Comparison of ENCODE assay signal across 9 cellular contexts in genomic region chr10:63699785-63700184, GRCh38.
DNase-seq lines count a peak whose midpoint lies in the region; ATAC-seq, FAIRE-seq and TF ChIP-seq lines count a peak whose summit lies in the region.
"Had no signal": no experiment of that assay in that cellular context is flagged by ENCODE, and none has a peak within 500 bp of the region (broad histone marks: within the 10 kb centered on the region; RNA-seq: fewer than 3 reads in every experiment).

No MANE protein-coding gene starts in this region.

- no peak for DNase-seq in Right ventricle myocardium inferior (ENCODE audit: missing footprints)
- no peak for DNase-seq in cardiac septum (ENCODE audit: low spot score)
- DNase-seq in coronary artery (ENCODE audit: low spot score) = no peak
- no peak for DNase-seq in T-helper 1 cell
- no peak for DNase-seq in LoVo (ENCODE audit: low spot score)
- DNase-seq in D721Med (ENCODE audit: insufficient read length, low spot score) = no peak
- DNase-seq: CD4-positive, CD25-positive, alpha-beta regulatory T cell had no signal

- TF ChIP-seq CTCF in coronary artery (IDR thresholded peaks at IDR 0.05) = no peak
- no peak for TF ChIP-seq CTCF in D721Med (IDR thresholded peaks at IDR 0.05; ENCODE audit: insufficient read depth, missing control alignments)

- FAIRE-seq in D721Med (lab: Jason Lieb, UNC) = no peak

- no peaks in the 10 kb centered on the region for H3K9me3 ChIP-seq in mesodermal cell (ENCODE audit: control insufficient read depth, low read length)

- H3K36me3 ChIP-seq in mesodermal cell (ENCODE audit: control insufficient read depth, insufficient read depth, low read length) = no peaks in the 10 kb centered on the region
- no peaks in the 10 kb centered on the region for H3K36me3 ChIP-seq in urinary bladder (ENCODE audit: insufficient read depth)

- peak; percentile 51 for ATAC-seq in Right ventricle myocardium inferior

- WGBS in mesodermal cell (ENCODE audit: insufficient coverage in 2 of 2), 2 experiments = no CpG with 5 or more reads among the region's 1 CpG
- 64% methylated on average over 1 of the region's 1 CpG for WGBS in urinary bladder

- H3K4me3 ChIP-seq in coronary artery = no peak overlapping the region
- no peak overlapping the region for H3K4me3 ChIP-seq in mesodermal cell (ENCODE audit: extremely low read depth, insufficient read depth, low read length, poor library complexity, severe bottlenecking)
- no peak overlapping the region for H3K4me3 ChIP-seq in urinary bladder (ENCODE audit: low read depth, low read length)

- H3K27ac ChIP-seq in coronary artery = peak overlapping the region; percentile 78 to 88
- peak overlapping the region; percentile 3 for H3K27ac ChIP-seq in mesodermal cell (ENCODE audit: low read depth, low read length, severe bottlenecking)
- peak overlapping the region; percentile 83 for H3K27ac ChIP-seq in urinary bladder (ENCODE audit: low read depth)

- intact Hi-C loops in Right ventricle myocardium inferior (cut with DNase I) = no loop called here
- intact Hi-C loops in cardiac septum (cut with DNase I) = no loop called here

- H3K4me1 ChIP-seq in mesodermal cell (ENCODE audit: control insufficient read depth, insufficient read depth, low read length, poor library complexity, severe bottlenecking) = peaks cover 13% of the 10 kb centered on the region
- H3K4me1 ChIP-seq in urinary bladder (ENCODE audit: insufficient read depth) = no peaks in the 10 kb centered on the region

Comparison
In these comparisons a context has a peak if more than half of its experiments do, and no peak if none do; other contexts are left out.
1. H3K27ac ChIP-seq: peak in every context shown above with its lines; median percentile 83 in coronary artery; 83 in urinary bladder; 3 in mesodermal cell.